10 cellular contexts compared by ENCODE assay signal in genomic region chr9:112029921-112030444, GRCh38.
DNase-seq lines count a peak whose midpoint lies in the region; ATAC-seq and TF ChIP-seq lines count a peak whose summit lies in the region.
"Had no signal": no experiment of that assay in that cellular context is flagged by ENCODE, and none has a peak within 500 bp of the region (broad histone marks: within the 10 kb centered on the region; RNA-seq: fewer than 3 reads in every experiment).

No MANE protein-coding gene starts in this region.

- ATAC-seq in GM18498 (IDR thresholded peaks at IDR 0.05; ENCODE audit: unreplicated experiment), result no peak

- no peaks in the 10 kb centered on the region for H3K36me3 ChIP-seq in BE2C
- H3K36me3 ChIP-seq: suprapubic skin had no signal

- no peak for TF ChIP-seq CTCF in BE2C (IDR thresholded peaks at IDR 0.05; ENCODE audit: low read depth, low read length)

- H3K9me3 ChIP-seq in BE2C, result no peaks in the 10 kb centered on the region
- H3K9me3 ChIP-seq: suprapubic skin had no signal

- no peak overlapping the region for H3K4me3 ChIP-seq in BE2C (ENCODE audit: low read depth, low read length)
- H3K4me3 ChIP-seq: suprapubic skin had no signal

- in situ Hi-C loops in KBM-7 (cut with MboI; ENCODE audit: low pct_unique_long_range_greater_than_20kb, low sequenced_read_pairs), result no loop called here

- DNase-seq in ELF-1 (ENCODE audit: low read depth, low spot score), result peak; percentile 74
- peak; percentile 78 for DNase-seq in LoVo (ENCODE audit: low spot score)
- peak; percentile 71 for DNase-seq in dermis blood vessel endothelial cell
- DNase-seq in myocyte (ENCODE audit: low read depth), result peak; percentile 34
- DNase-seq in KBM-7, result no peak
- DNase-seq in SHP77 treated with DMSO at 0.1 percent for 48 hours (lab: John Stamatoyannopoulos, UW), result no peak
- no peak for DNase-seq in BE2C
- DNase-seq: NCI-H2171 treated with DMSO at 0.1 percent for 48 hours had no signal

- H3K4me1 ChIP-seq in BE2C, result no peaks in the 10 kb centered on the region

- no peaks in the 10 kb centered on the region for H3K27me3 ChIP-seq in BE2C
- H3K27me3 ChIP-seq: suprapubic skin had no signal

Comparison
In these comparisons a context has a peak if more than half of its experiments do, and no peak if none do; other contexts are left out.
1. DNase-seq: peak in ELF-1 (single experiment), LoVo (single experiment), dermis blood vessel endothelial cell (single experiment) and myocyte (single experiment); none in KBM-7 (single experiment), SHP77 treated with DMSO at 0.1 percent for 48 hours (single experiment) and BE2C (single experiment).